8 cellular contexts compared by ENCODE assay signal in the genomic region with DNA sequence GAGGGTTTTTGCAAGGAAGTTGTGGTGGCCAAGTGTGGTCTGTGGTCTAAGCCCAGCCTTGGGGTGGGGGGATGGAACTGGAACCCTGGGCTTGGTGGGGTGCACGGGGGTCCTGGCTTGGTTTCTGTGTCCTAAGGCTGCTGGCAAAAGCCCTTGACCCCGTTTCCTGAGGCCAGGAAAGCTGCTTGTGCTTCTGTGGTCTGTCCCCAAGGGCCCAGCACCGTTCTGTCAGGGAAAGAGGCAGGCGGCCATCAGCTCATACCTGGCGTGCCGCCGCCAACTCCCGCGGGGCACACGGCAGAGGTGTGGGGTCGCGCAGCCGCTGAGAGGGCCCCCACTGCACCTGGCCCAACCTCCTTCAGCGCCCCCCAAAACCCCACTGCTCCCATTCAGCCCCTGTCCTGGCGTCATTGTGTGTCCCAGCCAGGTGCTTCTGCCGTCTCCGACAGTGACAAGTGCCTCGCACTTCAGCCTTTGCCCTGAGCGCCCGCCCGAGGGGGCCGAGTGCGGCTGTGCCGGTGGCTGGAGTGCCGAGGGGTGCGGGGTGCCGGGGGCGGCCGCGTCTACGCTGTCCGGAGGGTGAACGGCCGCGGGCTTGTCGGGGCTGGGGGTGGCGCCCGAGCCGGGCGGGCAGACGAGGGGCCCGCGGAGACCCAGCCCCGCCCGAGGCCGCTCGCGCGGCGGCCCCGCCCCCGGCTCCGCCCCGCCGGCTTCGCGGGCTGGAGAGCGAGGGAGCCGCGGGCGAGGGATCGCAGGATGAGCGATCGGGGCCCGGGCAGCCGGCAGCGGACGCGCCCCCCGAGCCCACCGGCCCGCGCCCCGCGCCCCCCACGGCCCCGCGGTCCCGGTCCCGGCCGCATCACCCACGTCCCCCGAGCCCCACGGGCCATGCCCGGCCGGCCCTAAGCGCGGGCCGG. TPM values are rescaled to one million over a fixed set of nuclear protein-coding genes. Genes with fewer than 3 reads are reported as not detected.
A peak's percentile ranks its signal among the peaks of the same experiment; 100 is the strongest.
DNase-seq lines count a peak whose midpoint lies in the region; ATAC-seq and TF ChIP-seq lines count a peak whose summit lies in the region.

Gene CNIH2, plus strand, starts transcription at position 701 of the 917 bp plus-strand sequence. CDS start 282 bp downstream, outside the sequence.

- H3K9ac ChIP-seq in iPS-18a (ENCODE audit: low read length) = peak within 1 kb of the TSS; percentile 51

- CTCF ChIA-PET in OCI-LY7 (lab: Charles Lee; ENCODE audit: unreplicated experiment) = no interaction called here

- peaks cover 14% of the 10 kb centered on the region for H3K27me3 Mint-ChIP-seq in activated naive CD8-positive, alpha-beta T cell treated with anti-CD3 and anti-CD28 coated beads, Interleukin-2, amount 10 ng/mL, durations not matched to agents 7 days and 5 days

- no peak within 1 kb of the TSS for H2AFZ ChIP-seq in OCI-LY7 (ENCODE audit: low read length)

- peak; percentile 39 for ATAC-seq in activated naive CD8-positive, alpha-beta T cell treated with anti-CD3 and anti-CD28 coated beads, Interleukin-2, amount 10 ng/mL, durations not matched to agents 7 days and 5 days (ENCODE audit: low read depth)
- no peak for ATAC-seq in HG03175 (IDR thresholded peaks at IDR 0.05; ENCODE audit: unreplicated experiment)
- no peak for ATAC-seq in GM18511 (IDR thresholded peaks at IDR 0.05; ENCODE audit: unreplicated experiment)

- no TSS peak for BruUV-seq in OCI-LY7 (replicated peaks; lab: Mats Ljungman, UMichigan)

- no peaks in the 10 kb centered on the region for H3K9me3 Mint-ChIP-seq in activated naive CD8-positive, alpha-beta T cell treated with anti-CD3 and anti-CD28 coated beads, Interleukin-2, amount 10 ng/mL, durations not matched to agents 7 days and 5 days

- H3K36me3 ChIP-seq in OCI-LY7 (ENCODE audit: insufficient read depth, low read length) = peaks cover 30% of the 10 kb centered on the region
- H3K36me3 ChIP-seq in iPS-18a (ENCODE audit: control insufficient read depth, low read depth, low read length) = peaks cover 23% of the 10 kb centered on the region

- H3K4me1 ChIP-seq in OCI-LY7 (ENCODE audit: insufficient read depth, low read length, poor library complexity, severe bottlenecking) = peaks cover 20% of the 10 kb centered on the region
- peaks cover 11% of the 10 kb centered on the region for H3K4me1 ChIP-seq in iPS-18a (ENCODE audit: control insufficient read depth, low read depth, low read length)

- no peaks in the 10 kb centered on the region for H3K79me2 ChIP-seq in OCI-LY7 (ENCODE audit: insufficient read depth, low read depth, low read length)

- H3K27ac Mint-ChIP-seq in activated naive CD8-positive, alpha-beta T cell treated with anti-CD3 and anti-CD28 coated beads, Interleukin-2, amount 10 ng/mL, durations not matched to agents 7 days and 5 days = peak within 1 kb of the TSS; percentile 2

- no peaks in the 10 kb centered on the region for H3K9me2 ChIP-seq in OCI-LY7 (ENCODE audit: insufficient read depth, low read length)

- peaks cover 20% of the 10 kb centered on the region for H3K4me1 Mint-ChIP-seq in activated naive CD8-positive, alpha-beta T cell treated with anti-CD3 and anti-CD28 coated beads, Interleukin-2, amount 10 ng/mL, durations not matched to agents 7 days and 5 days

- DNase-seq in SHP77 (lab: John Stamatoyannopoulos, UW) (peak; percentile 47 to 66), SHP77 treated with DMSO at 0.1 percent for 48 hours (lab: John Stamatoyannopoulos, UW) (no peak), OCI-LY7 (ENCODE audit: low spot score) (peak; percentile 37)
- DNase-seq in activated naive CD8-positive, alpha-beta T cell treated with anti-CD3 and anti-CD28 coated beads, Interleukin-2, amount 10 ng/mL, durations not matched to agents 7 days and 5 days = peak; percentile 77
- peak; percentile 54 for DNase-seq in stimulated activated CD8-positive, alpha-beta memory T cell treated with anti-CD3 and anti-CD28 coated beads, Interleukin-4, amount 100 ng/mL, for 48 hours

- H3K27ac ChIP-seq in OCI-LY7 (ENCODE audit: low read depth, low read length, poor library complexity, severe bottlenecking) (no peak within 1 kb of the TSS), iPS-18a (ENCODE audit: low read length) (no peak within 1 kb of the TSS)

- H3K4me3 ChIP-seq in OCI-LY7 (ENCODE audit: low read depth, low read length, poor library complexity, severe bottlenecking) (peak within 1 kb of the TSS; percentile 39), iPS-18a (ENCODE audit: low read length) (peak within 1 kb of the TSS; percentile 52)

- H3K4me3 Mint-ChIP-seq in activated naive CD8-positive, alpha-beta T cell treated with anti-CD3 and anti-CD28 coated beads, Interleukin-2, amount 10 ng/mL, durations not matched to agents 7 days and 5 days = peak within 1 kb of the TSS; percentile 62

- H3K9me3 ChIP-seq in OCI-LY7 (ENCODE audit: low read length) (no peaks in the 10 kb centered on the region), iPS-18a (ENCODE audit: control insufficient read depth, low read depth, low read length) (no peaks in the 10 kb centered on the region)

- H3K36me3 Mint-ChIP-seq in activated naive CD8-positive, alpha-beta T cell treated with anti-CD3 and anti-CD28 coated beads, Interleukin-2, amount 10 ng/mL, durations not matched to agents 7 days and 5 days = peaks cover 14% of the 10 kb centered on the region

- H4K20me1 ChIP-seq in OCI-LY7 (ENCODE audit: insufficient read depth, low read length) = no peaks in the 10 kb centered on the region

- H3K27me3 ChIP-seq in iPS-18a (ENCODE audit: control insufficient read depth, insufficient read depth, low read length) = no peaks in the 10 kb centered on the region

- peak within 1 kb of the TSS; percentile 61 for H3K4me2 ChIP-seq in OCI-LY7 (ENCODE audit: low read length)

- POLR2A ChIA-PET in OCI-LY7 (lab: Charles Lee) = no interaction called here
- POLR2A ChIA-PET in activated naive CD8-positive, alpha-beta T cell treated with anti-CD3 and anti-CD28 coated beads, Interleukin-2, amount 10 ng/mL, durations not matched to agents 7 days and 5 days (lab: Charles Lee) = interaction anchor here (0.8 to 1.3 kb wide), 3 partner anchors 10 to 35 kb away, joined by 3 to 12 read pairs (median 5); partner anchors contain the start of genes RAB1B and YIF1A

- intact Hi-C loops in OCI-LY7 (cut with micrococcal nuclease; ENCODE audit: unreplicated experiment) = no loop called here

- no peak for TF ChIP-seq CTCF in OCI-LY7 (conservative IDR thresholded peaks at IDR 0.05; ENCODE audit: low read length)

RNA-seq across cellular contexts. Expression of gene CNIH2, which starts in this region (rescaled TPM):
- total RNA-seq in OCI-LY7 (2014; rRNA removed; shearing (Covaris generic)) = 0.23 and 0.60 TPM in 2 replicates
- total RNA-seq in OCI-LY7 (2022) = 2.7 and 3.5 TPM in 2 replicates
- 1 to 10 TPM; 2.1 to 2.7 TPM for total RNA-seq in activated naive CD8-positive, alpha-beta T cell treated with anti-CD3 and anti-CD28 coated beads, Interleukin-2, amount 10 ng/mL, durations not matched to agents 7 days and 5 days
